ENCODE assay signal across 9 cellular contexts in the genomic region with DNA sequence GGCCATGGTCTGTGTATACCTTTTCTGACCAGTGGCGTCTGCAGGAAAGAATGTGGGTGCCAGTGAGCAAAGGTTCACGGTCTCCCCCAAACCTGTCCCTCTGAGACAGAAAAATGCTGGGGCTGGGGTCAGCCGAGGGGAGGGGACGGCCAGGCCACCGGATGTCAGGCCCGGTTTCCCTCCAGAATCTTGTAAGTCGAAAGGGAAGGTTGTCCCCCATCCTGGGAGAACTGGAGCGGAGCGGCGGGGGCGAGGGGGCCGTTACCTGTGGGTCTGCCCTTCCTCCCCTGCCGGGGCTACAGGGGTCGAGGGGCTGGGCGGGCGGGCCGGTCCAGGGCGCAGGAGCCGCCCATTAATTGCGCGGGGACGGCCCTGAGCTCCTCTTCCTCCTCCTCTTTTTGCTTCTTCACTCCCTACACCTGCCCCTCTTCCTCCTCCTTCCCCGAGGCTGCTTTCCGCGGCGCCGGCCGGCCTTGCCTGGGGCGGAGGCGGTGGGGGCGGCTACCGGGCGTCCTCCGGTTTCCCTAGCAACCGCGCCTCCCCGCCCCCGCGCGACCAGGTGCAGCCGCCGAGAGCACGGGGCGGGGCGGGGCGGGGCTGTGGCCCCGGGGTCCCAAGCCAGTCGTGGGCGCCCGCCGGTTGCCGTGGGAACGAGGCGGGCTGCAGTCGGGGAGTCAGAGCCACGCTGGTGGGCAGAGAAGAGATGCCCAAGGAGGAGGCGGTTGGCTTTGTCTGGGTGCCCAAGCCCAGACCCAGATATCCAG. TPM values are rescaled to one million over a fixed set of nuclear protein-coding genes. Genes with fewer than 3 reads are reported as not detected.
DNase-seq lines count a peak whose midpoint lies in the region; ATAC-seq and TF ChIP-seq lines count a peak whose summit lies in the region.
"Had no signal": no experiment of that assay in that cellular context is flagged by ENCODE, and none has a peak within 500 bp of the region (broad histone marks: within the 10 kb centered on the region; RNA-seq: fewer than 3 reads in every experiment).

A gene with protein sequence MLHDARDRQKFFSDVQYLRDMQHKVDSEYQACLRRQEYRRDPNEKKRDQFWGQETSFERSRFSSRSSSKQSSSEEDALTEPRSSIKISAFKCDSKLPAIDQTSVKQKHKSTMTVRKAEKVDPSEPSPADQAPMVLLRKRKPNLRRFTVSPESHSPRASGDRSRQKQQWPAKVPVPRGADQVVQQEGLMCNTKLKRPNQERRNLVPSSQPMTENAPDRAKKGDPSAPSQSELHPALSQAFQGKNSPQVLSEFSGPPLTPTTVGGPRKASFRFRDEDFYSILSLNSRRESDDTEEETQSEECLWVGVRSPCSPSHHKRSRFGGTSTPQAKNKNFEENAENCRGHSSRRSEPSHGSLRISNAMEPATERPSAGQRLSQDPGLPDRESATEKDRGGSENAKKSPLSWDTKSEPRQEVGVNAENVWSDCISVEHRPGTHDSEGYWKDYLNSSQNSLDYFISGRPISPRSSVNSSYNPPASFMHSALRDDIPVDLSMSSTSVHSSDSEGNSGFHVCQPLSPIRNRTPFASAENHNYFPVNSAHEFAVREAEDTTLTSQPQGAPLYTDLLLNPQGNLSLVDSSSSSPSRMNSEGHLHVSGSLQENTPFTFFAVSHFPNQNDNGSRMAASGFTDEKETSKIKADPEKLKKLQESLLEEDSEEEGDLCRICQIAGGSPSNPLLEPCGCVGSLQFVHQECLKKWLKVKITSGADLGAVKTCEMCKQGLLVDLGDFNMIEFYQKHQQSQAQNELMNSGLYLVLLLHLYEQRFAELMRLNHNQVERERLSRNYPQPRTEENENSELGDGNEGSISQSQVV (minus strand): TSS at position 503 of the 764 bp plus-strand sequence. CDS start 6,579 bp downstream, outside the sequence.

- peak within 1 kb of the TSS; percentile 59 to 68 for H3K4me3 Mint-ChIP-seq in stimulated activated naive B cell treated with anti-CD40 and anti-IgM and Interleukin-4, amounts not matched to agents 10 μg/mL and 1 μg/mL and 100 μg/mL, for 72 hours

- POLR2A ChIA-PET in GM10248 (lab: Yijun Ruan, JAX) = no interaction called here

- peaks cover 7% of the 10 kb centered on the region for H3K4me1 ChIP-seq in lower lobe of right lung

- CTCF ChIA-PET in GM10248 (lab: Yijun Ruan, JAX) = no interaction called here

- H3K27ac ChIP-seq in angular gyrus (ENCODE audit: low read depth, low read length) (peak within 1 kb of the TSS; percentile 66), lower lobe of right lung (no peak within 1 kb of the TSS)
- H3K27ac ChIP-seq: HL-60 had no signal

- peaks cover 4 to 11% of the 10 kb centered on the region in 2 donors for H3K4me1 Mint-ChIP-seq in stimulated activated naive B cell treated with anti-CD40 and anti-IgM and Interleukin-4, amounts not matched to agents 10 μg/mL and 1 μg/mL and 100 μg/mL, for 72 hours

- H3K27me3 Mint-ChIP-seq in stimulated activated naive B cell treated with anti-CD40 and anti-IgM and Interleukin-4, amounts not matched to agents 10 μg/mL and 1 μg/mL and 100 μg/mL, for 72 hours = peaks cover 15 to 24% of the 10 kb centered on the region in 2 donors

- peak; percentile 69 for DNase-seq in GM10248 (ENCODE audit: extremely low spot score)
- DNase-seq in NCI-H2196 treated with DMSO at 0.1 percent for 48 hours (lab: John Stamatoyannopoulos, UW; ENCODE audit: unreplicated experiment) = peak; percentile 72
- DNase-seq in lower lobe of right lung = peak; percentile 60
- peak; percentile 18 for DNase-seq in stimulated activated naive B cell treated with anti-CD40 and anti-IgM and Interleukin-4, amounts not matched to agents 10 μg/mL and 1 μg/mL and 100 μg/mL, for 72 hours
- DNase-seq in GDM1 (lab: John Stamatoyannopoulos, UW) = no peak

- intact Hi-C loops in lower lobe of right lung (cut with DNase I) = no loop called here

- ATAC-seq in lower lobe of right lung (peak; percentile 71 to 89), HG03457 (IDR thresholded peaks at IDR 0.05; ENCODE audit: unreplicated experiment) (no peak), GM18519 (IDR thresholded peaks at IDR 0.05; ENCODE audit: low FRiP score, unreplicated experiment) (no peak)
- ATAC-seq in stimulated activated naive B cell treated with anti-CD40 and anti-IgM and Interleukin-4, amounts not matched to agents 10 μg/mL and 1 μg/mL and 100 μg/mL, for 72 hours (replicated peaks) = peak; percentile 54 to 69

- no peaks in the 10 kb centered on the region for H3K36me3 ChIP-seq in lower lobe of right lung

- no peak within 1 kb of the TSS for H3K27ac Mint-ChIP-seq in stimulated activated naive B cell treated with anti-CD40 and anti-IgM and Interleukin-4, amounts not matched to agents 10 μg/mL and 1 μg/mL and 100 μg/mL, for 72 hours

- peaks cover 14% of the 10 kb centered on the region for H3K27me3 ChIP-seq in lower lobe of right lung (ENCODE audit: low read depth)

- H3K4me3 ChIP-seq in lower lobe of right lung = peak within 1 kb of the TSS; percentile 43

- no peaks in the 10 kb centered on the region for H3K9me3 Mint-ChIP-seq in stimulated activated naive B cell treated with anti-CD40 and anti-IgM and Interleukin-4, amounts not matched to agents 10 μg/mL and 1 μg/mL and 100 μg/mL, for 72 hours

- no peaks in the 10 kb centered on the region for H3K36me3 Mint-ChIP-seq in stimulated activated naive B cell treated with anti-CD40 and anti-IgM and Interleukin-4, amounts not matched to agents 10 μg/mL and 1 μg/mL and 100 μg/mL, for 72 hours

- TF ChIP-seq CTCF in GM10248 (IDR thresholded peaks at IDR 0.05; ENCODE audit: control extremely low read depth, extremely low read depth, low read depth, missing control alignments) (no peak), lower lobe of right lung (IDR thresholded peaks at IDR 0.05) (no peak)

- no peaks in the 10 kb centered on the region for H3K9me3 ChIP-seq in lower lobe of right lung

RNA-seq across cellular contexts. Expression of the gene that starts here (rescaled TPM):
- total RNA-seq in lower lobe of right lung = 5.1 TPM

Comparison
In these comparisons a context has a peak if more than half of its experiments do, and no peak if none do; other contexts are left out.
1. ATAC-seq: peak in lower lobe of right lung (2 of 2) and stimulated activated naive B cell treated with anti-CD40 and anti-IgM and Interleukin-4, amounts not matched to agents 10 μg/mL and 1 μg/mL and 100 μg/mL, for 72 hours (2 of 2); none in HG03457 (single experiment) and GM18519 (single experiment).